Comparison of ENCODE assay signal across 8 cellular contexts in the genomic region with DNA sequence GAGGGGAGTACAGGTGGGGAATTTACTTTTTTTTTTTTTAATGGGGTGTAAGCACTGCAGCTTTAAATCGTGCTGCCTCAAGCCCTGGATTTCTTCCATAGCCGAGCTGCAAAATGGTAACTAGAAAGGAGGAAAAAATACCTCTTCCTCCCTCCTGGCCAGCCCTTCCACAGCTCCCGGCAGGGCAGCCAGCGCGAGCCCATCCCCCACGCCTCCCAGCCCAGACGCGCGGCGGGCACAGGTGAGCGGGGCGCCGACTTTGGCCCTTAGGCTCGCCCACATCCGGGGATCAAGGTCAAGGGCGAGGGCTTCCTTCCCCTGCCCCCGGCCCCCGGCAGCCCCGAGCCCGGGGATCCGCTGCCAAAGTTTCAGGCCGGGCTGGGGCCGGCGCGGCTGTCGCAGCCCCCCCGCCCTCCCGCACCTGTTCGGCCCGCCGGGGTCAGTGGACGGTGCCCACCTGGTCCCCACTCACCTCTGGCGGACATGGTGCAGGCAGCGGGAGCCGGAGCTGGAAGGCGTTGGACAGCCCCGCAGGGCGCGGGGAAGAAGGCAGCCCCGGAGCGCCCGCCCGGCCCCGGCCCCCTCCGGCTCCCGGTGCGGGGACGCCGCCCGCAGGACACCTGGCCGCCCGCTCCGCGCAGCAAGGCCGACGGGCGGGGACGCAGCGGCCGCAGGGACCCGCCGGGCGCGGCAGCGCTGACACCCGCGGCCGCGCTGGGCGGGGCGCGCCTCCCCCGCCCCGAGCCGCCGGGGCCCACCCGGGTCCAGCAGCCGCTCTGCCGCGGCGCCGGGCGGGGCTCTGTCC. TPM values are rescaled to one million over a fixed set of nuclear protein-coding genes. Genes with fewer than 3 reads are reported as not detected.
DNase-seq lines count a peak whose midpoint lies in the region; ATAC-seq, FAIRE-seq and TF ChIP-seq lines count a peak whose summit lies in the region.

No MANE protein-coding gene starts in this region.

- intact Hi-C loops in pancreas (cut with DNase I) = no loop called here

- WGBS in pancreas, 2 donors = 0 to 1% methylated on average over 62 to 83 of the region's 83 CpGs

- peak; percentile 67 to 81 for ATAC-seq in activated T-cell treated with anti-CD3 and anti-CD28 coated beads, Interleukin-2, amount 50 U/mL, for 72 hours (replicated peaks in 1 of 2)
- ATAC-seq in pancreas (peak; percentile 90 to 91 (median 90)), GM18873 (IDR thresholded peaks at IDR 0.05; ENCODE audit: low FRiP score, unreplicated experiment) (no peak), HG02571 (IDR thresholded peaks at IDR 0.05; ENCODE audit: unreplicated experiment) (no peak)

- H3K36me3 Mint-ChIP-seq in activated T-cell treated with anti-CD3 and anti-CD28 coated beads, Interleukin-2, amount 50 U/mL, for 72 hours (ENCODE audit: insufficient read depth in 2 of 2) = no peaks in the 10 kb centered on the region
- H3K36me3 Mint-ChIP-seq in glutamatergic neuron (ENCODE audit: unreplicated experiment) = no peaks in the 10 kb centered on the region

- H3K36me3 ChIP-seq in BE2C (no peaks in the 10 kb centered on the region), HAP-1 (replicated peaks) (no peaks in the 10 kb centered on the region), pancreas (no peaks in the 10 kb centered on the region)

- FAIRE-seq in pancreas (lab: Jason Lieb, UNC) (no peak), D721Med (lab: Jason Lieb, UNC) (no peak)

- peak; percentile 27 for DNase-seq in BE2C
- peak in 1 of 2 experiments; percentile 34 for DNase-seq in HAP-1 (ENCODE audit: low spot score in 2 of 2)
- DNase-seq in activated T-cell treated with anti-CD3 and anti-CD28 coated beads, Interleukin-2, amount 50 U/mL, for 72 hours = peak; percentile 10 to 19
- DNase-seq in glutamatergic neuron = peak; percentile 32
- peak; percentile 60 to 87 (median 74) for DNase-seq in pancreas
- DNase-seq in D721Med (ENCODE audit: insufficient read length, low spot score) = no peak

- peak overlapping the region in 2 of 4 donors; percentile 18 to 23 for H3K27ac ChIP-seq in pancreas

- H3K9me3 Mint-ChIP-seq in activated T-cell treated with anti-CD3 and anti-CD28 coated beads, Interleukin-2, amount 50 U/mL, for 72 hours = no peaks in the 10 kb centered on the region
- H3K9me3 Mint-ChIP-seq in glutamatergic neuron (ENCODE audit: unreplicated experiment) = peaks cover 1% of the 10 kb centered on the region

- TF ChIP-seq CTCF in BE2C (IDR thresholded peaks at IDR 0.05; ENCODE audit: low read depth, low read length) (no peak), glutamatergic neuron (IDR thresholded peaks at IDR 0.05; ENCODE audit: partially characterized antibody, unreplicated experiment) (no peak), pancreas (IDR thresholded peaks at IDR 0.05) (no peak), D721Med (IDR thresholded peaks at IDR 0.05; ENCODE audit: insufficient read depth, missing control alignments) (no peak)

- peaks cover 7% of the 10 kb centered on the region for H3K4me1 Mint-ChIP-seq in activated T-cell treated with anti-CD3 and anti-CD28 coated beads, Interleukin-2, amount 50 U/mL, for 72 hours (ENCODE audit: low read depth)
- no peaks in the 10 kb centered on the region for H3K4me1 Mint-ChIP-seq in glutamatergic neuron (ENCODE audit: low read depth, unreplicated experiment)

- H3K4me1 ChIP-seq in BE2C = no peaks in the 10 kb centered on the region
- H3K4me1 ChIP-seq in HAP-1 = no peaks in the 10 kb centered on the region
- peaks cover 11 to 14% (median 13%) of the 10 kb centered on the region in 3 donors for H3K4me1 ChIP-seq in pancreas

- peak overlapping the region; percentile 61 to 65 for H3K4me3 Mint-ChIP-seq in activated T-cell treated with anti-CD3 and anti-CD28 coated beads, Interleukin-2, amount 50 U/mL, for 72 hours
- peak overlapping the region; percentile 86 for H3K4me3 Mint-ChIP-seq in glutamatergic neuron (ENCODE audit: unreplicated experiment)

- no peak overlapping the region for H3K27ac Mint-ChIP-seq in activated T-cell treated with anti-CD3 and anti-CD28 coated beads, Interleukin-2, amount 50 U/mL, for 72 hours
- H3K27ac Mint-ChIP-seq in glutamatergic neuron (ENCODE audit: unreplicated experiment) = no peak overlapping the region

- H3K27me3 ChIP-seq in BE2C (no peaks in the 10 kb centered on the region), HAP-1 (ENCODE audit: low read depth) (peaks cover 68% of the 10 kb centered on the region), pancreas (no peaks in the 10 kb centered on the region)

- peak overlapping the region; percentile 68 for H3K4me3 ChIP-seq in BE2C (ENCODE audit: low read depth, low read length)
- peak overlapping the region; percentile 27 for H3K4me3 ChIP-seq in HAP-1
- H3K4me3 ChIP-seq in pancreas = peak overlapping the region; percentile 70 to 83 (median 77)

- in situ Hi-C loops in HAP-1 (cut with MboI; ENCODE audit: low sequenced_read_pairs) = no loop called here

- H3K27me3 Mint-ChIP-seq in activated T-cell treated with anti-CD3 and anti-CD28 coated beads, Interleukin-2, amount 50 U/mL, for 72 hours (ENCODE audit: low read depth) = peaks cover 31% of the 10 kb centered on the region
- peaks cover 2% of the 10 kb centered on the region for H3K27me3 Mint-ChIP-seq in glutamatergic neuron (ENCODE audit: unreplicated experiment)

- H3K9me3 ChIP-seq in BE2C (no peaks in the 10 kb centered on the region), HAP-1 (no peaks in the 10 kb centered on the region), pancreas (no peaks in the 10 kb centered on the region)

RNA-seq across cellular contexts. Expression of a gene that starts 53.8 kb away (rescaled TPM):
- polyA plus RNA-seq in BE2C (2012; ENCODE audit: insufficient read depth, insufficient read length, low read depth) = 8.8 TPM
- total RNA-seq in activated T-cell treated with anti-CD3 and anti-CD28 coated beads, Interleukin-2, amount 50 U/mL, for 72 hours = 10 to 100 TPM; 20.4 to 25.6 TPM
- 31.7 TPM for total RNA-seq in glutamatergic neuron (ENCODE audit: unreplicated experiment)
- total RNA-seq in pancreas = 10 to 100 TPM in 2 of 6 donors, 1 to 10 TPM in 4; 5.2 to 19.6 (median 9.0) TPM
- 1 to 10 TPM; 3.8 to 7.2 TPM for polyA plus RNA-seq in pancreas

Comparison
In these comparisons a context has a peak if more than half of its experiments do, and no peak if none do; other contexts are left out.
1. H3K4me3 ChIP-seq: peak in every context shown above with its lines; median percentile 77 in pancreas; 68 in BE2C; 27 in HAP-1.
2. ATAC-seq: peak in activated T-cell treated with anti-CD3 and anti-CD28 coated beads, Interleukin-2, amount 50 U/mL, for 72 hours (2 of 2) and pancreas (4 of 4); none in GM18873 (single experiment) and HG02571 (single experiment).